In the genomic region with DNA sequence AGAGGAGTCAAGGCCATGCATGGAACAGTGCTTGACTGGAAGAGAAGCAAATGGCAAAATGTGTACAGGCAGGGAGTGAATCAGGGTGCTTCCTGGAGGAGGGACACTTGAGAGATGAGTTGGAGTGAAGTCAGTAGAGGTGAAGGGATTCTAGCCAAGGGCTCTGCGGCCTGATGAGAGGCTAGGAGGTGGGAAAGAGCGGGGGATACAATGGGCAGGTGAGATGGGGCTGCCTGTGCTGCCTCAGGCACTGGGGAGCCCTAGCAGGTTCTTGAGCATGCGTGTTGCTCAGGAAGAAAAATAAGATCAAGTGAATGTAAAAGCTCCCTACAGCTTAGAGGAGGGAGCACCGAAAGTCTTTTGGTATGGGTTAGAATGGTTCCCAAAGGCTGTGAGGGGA, we compare ENCODE assay signal across 1 cellular context.
TF ChIP-seq lines count a peak whose summit lies in the region.

No MANE protein-coding gene starts in this region.

TF ChIP-seq in SK-N-SH, 30 proteins besides CTCF, POLR2A, EP300 and RAD21:
- no peak for TF ChIP-seq USF1 (IDR thresholded peaks at IDR 0.05; ENCODE audit: borderline replicate concordance, low read depth)
- no peak for TF ChIP-seq CHD2 (IDR thresholded peaks at IDR 0.05; ENCODE audit: low read length, partially characterized antibody)
- TF ChIP-seq GABPA (IDR thresholded peaks at IDR 0.05; ENCODE audit: low read depth): no peak
- no peak for TF ChIP-seq POLR2AphosphoS5 (IDR thresholded peaks at IDR 0.05; ENCODE audit: low read depth, low read length)
- no peak for TF ChIP-seq ZBTB33 (IDR thresholded peaks at IDR 0.05; ENCODE audit: borderline replicate concordance, low read depth)
- no peak for TF ChIP-seq TAF1 (IDR thresholded peaks at IDR 0.05; ENCODE audit: borderline replicate concordance, low read depth, low read length)
- no peak for TF ChIP-seq NRF1 (IDR thresholded peaks at IDR 0.05; ENCODE audit: low read depth, low read length)
- TF ChIP-seq TCF12 (IDR thresholded peaks at IDR 0.05): no peak
- TF ChIP-seq NFIC (IDR thresholded peaks at IDR 0.05; ENCODE audit: borderline replicate concordance): no peak
- no peak for TF ChIP-seq SMC3 (IDR thresholded peaks at IDR 0.05; ENCODE audit: low read depth, low read length)
- TF ChIP-seq RFX5 (IDR thresholded peaks at IDR 0.05; ENCODE audit: low read length): no peak
- no peak for TF ChIP-seq ELF1 (IDR thresholded peaks at IDR 0.05)
- TF ChIP-seq PBX3 (IDR thresholded peaks at IDR 0.05): no peak
- TF ChIP-seq REST (IDR thresholded peaks at IDR 0.05; ENCODE audit: low read depth, low read length): no peak
- no peak for TF ChIP-seq FOXJ3 (CRISPR knock-in tag; IDR thresholded peaks at IDR 0.05)
